In genomic region chr14:23034498-23035302, GRCh38 we compare ENCODE assay signal across 8 cellular contexts. TPM values are rescaled to one million over a fixed set of nuclear protein-coding genes. Genes with fewer than 3 reads are reported as not detected.
DNase-seq lines count a peak whose midpoint lies in the region; ATAC-seq and TF ChIP-seq lines count a peak whose summit lies in the region.

Gene PSMB5, minus strand, starts transcription at chr14:23034900. Its CDS starts 19 bp downstream, at chr14:23034881.

- peak; percentile 89 for ATAC-seq in GM21381 (IDR thresholded peaks at IDR 0.05; ENCODE audit: unreplicated experiment)
- ATAC-seq in stimulated activated effector memory CD8-positive, alpha-beta T cell treated with anti-CD3 and anti-CD28 coated beads, Interleukin-12 subunit alpha, Interleukin-12 subunit beta, amount 100 ng/mL, for 72 hours: peak; percentile 97

- peaks cover 27% of the 10 kb centered on the region for H3K36me3 ChIP-seq in HUES6 (ENCODE audit: control insufficient read depth, insufficient read depth, low read length)

- H3K4me3 ChIP-seq in HUES6 (ENCODE audit: low read depth, low read length): peak within 1 kb of the TSS; percentile 86

- peak within 1 kb of the TSS; percentile 95 for H3K27ac ChIP-seq in HUES6 (ENCODE audit: low read depth, low read length)

- H3K27me3 Mint-ChIP-seq in CD14-positive monocyte (ENCODE audit: low read depth in 3 of 3): peaks cover 0 to 6% (median 0%) of the 10 kb centered on the region in 3 donors

- H3K9ac ChIP-seq in HUES6 (ENCODE audit: low read length): peak within 1 kb of the TSS; percentile 86

- TF ChIP-seq POLR2A in erythroblast (IDR thresholded peaks at IDR 0.05; ENCODE audit: low read length): peak; percentile 83

- H3K36me3 Mint-ChIP-seq in CD14-positive monocyte: peaks cover 19 to 31% of the 10 kb centered on the region in 2 donors
- H3K36me3 Mint-ChIP-seq in stimulated activated effector memory CD8-positive, alpha-beta T cell treated with anti-CD3 and anti-CD28 coated beads, Interleukin-12 subunit alpha, Interleukin-12 subunit beta, amount 100 ng/mL, for 72 hours: peaks cover 49% of the 10 kb centered on the region

- H3K9me3 ChIP-seq in HUES6 (ENCODE audit: control insufficient read depth, insufficient read depth, low read depth, low read length): no peaks in the 10 kb centered on the region

- H3K4me3 Mint-ChIP-seq in CD14-positive monocyte: peak within 1 kb of the TSS; percentile 87 to 92
- peak within 1 kb of the TSS; percentile 95 for H3K4me3 Mint-ChIP-seq in stimulated activated effector memory CD8-positive, alpha-beta T cell treated with anti-CD3 and anti-CD28 coated beads, Interleukin-12 subunit alpha, Interleukin-12 subunit beta, amount 100 ng/mL, for 72 hours

- DNase-seq in CD14-positive monocyte (ENCODE audit: low spot score) (peak; percentile 86), erythroblast (lab: John Stamatoyannopoulos, UW) (no peak), myocyte (ENCODE audit: low read depth) (peak; percentile 96), DMS153 (lab: John Stamatoyannopoulos, UW) (no peak)
- DNase-seq in activated CD8-positive, alpha-beta memory T cell treated with anti-CD3 and anti-CD28 coated beads for 48 hours (ENCODE audit: low read depth in 2 of 3, low spot score in 2 of 3): peak; percentile 59 to 71 (median 63)
- peak; percentile 62 to 90 for DNase-seq in stimulated activated effector memory CD8-positive, alpha-beta T cell treated with anti-CD3 and anti-CD28 coated beads, Interleukin-12 subunit alpha, Interleukin-12 subunit beta, amount 100 ng/mL, for 72 hours (ENCODE audit: low spot score in 2 of 2)

- no peaks in the 10 kb centered on the region for H3K9me3 Mint-ChIP-seq in CD14-positive monocyte
- H3K9me3 Mint-ChIP-seq in stimulated activated effector memory CD8-positive, alpha-beta T cell treated with anti-CD3 and anti-CD28 coated beads, Interleukin-12 subunit alpha, Interleukin-12 subunit beta, amount 100 ng/mL, for 72 hours: no peaks in the 10 kb centered on the region

- peaks cover 10% of the 10 kb centered on the region; the same call in 1 of the 2 replicates for H3K4me1 ChIP-seq in HUES6 (ENCODE audit: control insufficient read depth, insufficient read depth, low read length)

- H3K27me3 ChIP-seq in HUES6 (ENCODE audit: control insufficient read depth, insufficient read depth, low read length): no peaks in the 10 kb centered on the region

- H3K4me1 Mint-ChIP-seq in CD14-positive monocyte: peaks cover 14% of the 10 kb centered on the region
- peaks cover 30% of the 10 kb centered on the region for H3K4me1 Mint-ChIP-seq in stimulated activated effector memory CD8-positive, alpha-beta T cell treated with anti-CD3 and anti-CD28 coated beads, Interleukin-12 subunit alpha, Interleukin-12 subunit beta, amount 100 ng/mL, for 72 hours

- intact Hi-C loops in CD14-positive monocyte (cut with micrococcal nuclease): no loop called here

- H3K27ac Mint-ChIP-seq in CD14-positive monocyte: peak within 1 kb of the TSS; percentile 92 to 99 (median 97)
- H3K27ac Mint-ChIP-seq in stimulated activated effector memory CD8-positive, alpha-beta T cell treated with anti-CD3 and anti-CD28 coated beads, Interleukin-12 subunit alpha, Interleukin-12 subunit beta, amount 100 ng/mL, for 72 hours: peak within 1 kb of the TSS; percentile 98

- no peak for TF ChIP-seq CTCF in CD14-positive monocyte (IDR thresholded peaks at IDR 0.05)

RNA-seq across cellular contexts. Expression of gene PSMB5, which starts in this region (rescaled TPM):
- 10 to 100 TPM; 57.6 to 61.8 TPM for polyA plus RNA-seq in CD14-positive monocyte
- 250 and 303 TPM in 2 replicates for total RNA-seq in myocyte
- 352 TPM for polyA plus RNA-seq in myocyte (2012)

Comparison
In these comparisons a context has a peak if more than half of its experiments do, and no peak if none do; other contexts are left out.
1. DNase-seq: peak in CD14-positive monocyte (single experiment), activated CD8-positive, alpha-beta memory T cell treated with anti-CD3 and anti-CD28 coated beads for 48 hours (3 of 3), myocyte (single experiment) and stimulated activated effector memory CD8-positive, alpha-beta T cell treated with anti-CD3 and anti-CD28 coated beads, Interleukin-12 subunit alpha, Interleukin-12 subunit beta, amount 100 ng/mL, for 72 hours (2 of 2); none in erythroblast (0 of 2) and DMS153 (single experiment).